In genomic region chr1:202159534-202160371, GRCh38 we compare ENCODE assay signal across 8 cellular contexts. TPM values are rescaled to one million over a fixed set of nuclear protein-coding genes. Genes with fewer than 3 reads are reported as not detected.
DNase-seq lines count a peak whose midpoint lies in the region; ATAC-seq, FAIRE-seq and TF ChIP-seq lines count a peak whose summit lies in the region.

No MANE protein-coding gene starts in this region.

- ATAC-seq in right cardiac atrium = no peak
- no peak for ATAC-seq in Right ventricle myocardium superior (ENCODE audit: poor library complexity)
- ATAC-seq in mucosa of descending colon = peak; percentile 44

- intact Hi-C loops in right cardiac atrium (cut with DNase I) (no loop called here), Right ventricle myocardium superior (cut with DNase I) (no loop called here), mucosa of descending colon (cut with DNase I, micrococcal nuclease) (no loop called here)

- no peak overlapping the region for H3K4me3 ChIP-seq in right cardiac atrium (ENCODE audit: low read length)
- no peak overlapping the region for H3K4me3 ChIP-seq in mucosa of descending colon

- H3K27me3 ChIP-seq in right cardiac atrium (ENCODE audit: control insufficient read depth, insufficient read depth) = no peaks in the 10 kb centered on the region

- no peak for FAIRE-seq in frontal cortex (lab: Jason Lieb, UNC)

- H3K4me1 ChIP-seq in right cardiac atrium (ENCODE audit: control insufficient read depth, insufficient read depth, low read length) = peaks cover 5% of the 10 kb centered on the region
- peaks cover 14% of the 10 kb centered on the region for H3K4me1 ChIP-seq in mucosa of descending colon (ENCODE audit: low read depth)

- DNase-seq in right cardiac atrium = peak in 2 of 3 donors; percentile 44 to 55
- no peak for DNase-seq in Right ventricle myocardium superior
- DNase-seq in activated CD4-positive, alpha-beta T cell treated with anti-CD3 and anti-CD28 coated beads, Interleukin-2, amount 50 U/mL, for 4 hours = peak; percentile 36 to 42
- DNase-seq in mucosa of descending colon = peak in 2 of 3 donors; percentile 55 to 58
- no peak for DNase-seq in frontal cortex (ENCODE audit: low spot score in 2 of 2)
- DNase-seq in HPDE6-E6E7 (ENCODE audit: extremely low spot score) = no peak
- no peak for DNase-seq in NCI-H1694 treated with DMSO at 0.1 percent for 48 hours (lab: John Stamatoyannopoulos, UW)
- no peak for DNase-seq in NCI-H1436 (lab: John Stamatoyannopoulos, UW)

- H3K36me3 ChIP-seq in mucosa of descending colon (ENCODE audit: low read depth) = no peaks in the 10 kb centered on the region

- no peaks in the 10 kb centered on the region for H3K9me3 ChIP-seq in right cardiac atrium (ENCODE audit: control insufficient read depth, low read length)
- no peaks in the 10 kb centered on the region for H3K9me3 ChIP-seq in mucosa of descending colon

- 80% methylated on average over 16 of the region's 16 CpGs for WGBS in right cardiac atrium

- no peak for TF ChIP-seq CTCF in mucosa of descending colon (IDR thresholded peaks at IDR 0.05)

- H3K27ac ChIP-seq in right cardiac atrium (ENCODE audit: low read length) = no peak overlapping the region

RNA-seq across cellular contexts. Expression of gene PTPN7, which starts 0.6 kb away (rescaled TPM):
- 1 to 10 TPM in 1 of 4 donors, under 1 TPM in 3; 0.28 to 1.7 (median 0.66) TPM for total RNA-seq in right cardiac atrium
- polyA plus RNA-seq in right cardiac atrium = 0.29 TPM
- total RNA-seq in Right ventricle myocardium superior = 0.27 TPM
- total RNA-seq in mucosa of descending colon = 1 to 10 TPM; 5.0 to 6.3 (median 6.1) TPM
- not detected for total RNA-seq in frontal cortex

RNA-seq across cellular contexts. Expression of gene ARL8A, which starts 15.2 kb away (rescaled TPM):
- total RNA-seq in right cardiac atrium (10 to 100 TPM; 60.9 to 75.3 (median 66.7) TPM), Right ventricle myocardium superior (69.5 TPM), mucosa of descending colon (10 to 100 TPM; 36.3 to 69.6 (median 41.2) TPM), frontal cortex (99.1 TPM)
- 32.0 TPM for polyA plus RNA-seq in right cardiac atrium

RNA-seq across cellular contexts. Expression of gene LGR6, which starts 33.8 kb away (rescaled TPM):
- total RNA-seq in right cardiac atrium (10 to 100 TPM; 22.4 to 52.7 (median 35.8) TPM), Right ventricle myocardium superior (3.9 TPM), mucosa of descending colon (1 to 10 TPM in 2 of 3 donors, under 1 TPM in 1; 0.66 to 4.2 (median 1.3) TPM), frontal cortex (0.41 TPM)
- 22.5 TPM for polyA plus RNA-seq in right cardiac atrium

RNA-seq across cellular contexts. Expression of gene GPR37L1, which starts 37.0 kb away (rescaled TPM):
- total RNA-seq in right cardiac atrium = under 1 TPM in 3 of 4 donors, not detected in 1; 0.06 to 0.21 (median 0.11) TPM
- 0.20 TPM for polyA plus RNA-seq in right cardiac atrium
- total RNA-seq in Right ventricle myocardium superior = 0.05 TPM
- total RNA-seq in mucosa of descending colon = 1 to 10 TPM; 2.4 to 3.5 (median 2.9) TPM
- total RNA-seq in frontal cortex = 0.82 TPM

Comparison
In these comparisons a context has a peak if more than half of its experiments do, and no peak if none do; other contexts are left out.
1. DNase-seq: peak in right cardiac atrium (2 of 3), activated CD4-positive, alpha-beta T cell treated with anti-CD3 and anti-CD28 coated beads, Interleukin-2, amount 50 U/mL, for 4 hours (2 of 2) and mucosa of descending colon (2 of 3); none in Right ventricle myocardium superior (single experiment), frontal cortex (0 of 2), HPDE6-E6E7 (single experiment), NCI-H1694 treated with DMSO at 0.1 percent for 48 hours (single experiment) and NCI-H1436 (single experiment).